In genomic region chr4:146175541-146176453, GRCh38 we compare ENCODE assay signal across 8 cellular contexts. TPM values are rescaled to one million over a fixed set of nuclear protein-coding genes. Genes with fewer than 3 reads are reported as not detected.
DNase-seq lines count a peak whose midpoint lies in the region; ATAC-seq and TF ChIP-seq lines count a peak whose summit lies in the region.

Gene LSM6 (plus strand): TSS chr4:146175718. CDS start chr4:146182922, 7,204 bp downstream.

- H3K4me1 ChIP-seq in left lung, result peaks cover 10 to 49% of the 10 kb centered on the region in 2 donors

- peak; percentile 89 for ATAC-seq in HG03196 (IDR thresholded peaks at IDR 0.05; ENCODE audit: unreplicated experiment)
- peak; percentile 96 for ATAC-seq in left lung

- peak; percentile 74 to 77 for DNase-seq in AML-193 (lab: John Stamatoyannopoulos, UW)
- DNase-seq in NCI-H510A (lab: John Stamatoyannopoulos, UW), result peak; percentile 50
- DNase-seq in activated CD4-positive, alpha-beta T cell treated with anti-CD3 and anti-CD28 coated beads, Interleukin-2, amount 10 ng/mL, durations not matched to agents 7 days and 5 days, result peak; percentile 85
- peak; percentile 88 for DNase-seq in dedifferentiated amniotic fluid mesenchymal stem cell (ENCODE audit: extremely low spot score)
- DNase-seq in left lung, result peak; percentile 91 to 95
- DNase-seq in stimulated activated CD4-positive, alpha-beta T cell treated with anti-CD3 and anti-CD28 coated beads, Interleukin-2, amount 100 ng/mL, for 48 hours, result peak; percentile 74 to 79

- peak within 1 kb of the TSS; percentile 83 for H3K4me3 Mint-ChIP-seq in activated CD4-positive, alpha-beta T cell treated with anti-CD3 and anti-CD28 coated beads, Interleukin-2, amount 10 ng/mL, durations not matched to agents 7 days and 5 days

- peak within 1 kb of the TSS; percentile 93 to 95 for H3K27ac ChIP-seq in left lung

- H3K4me1 Mint-ChIP-seq in activated CD4-positive, alpha-beta T cell treated with anti-CD3 and anti-CD28 coated beads, Interleukin-2, amount 10 ng/mL, durations not matched to agents 7 days and 5 days, result peaks cover 36% of the 10 kb centered on the region

- in situ Hi-C loops in GM18951 (cut with MboI; ENCODE audit: low sequenced_read_pairs, unreplicated experiment), result no loop called here

- CTCF ChIA-PET in activated CD4-positive, alpha-beta T cell treated with anti-CD3 and anti-CD28 coated beads, Interleukin-2, amount 10 ng/mL, durations not matched to agents 7 days and 5 days (lab: Charles Lee), result no interaction called here

- H3K27me3 Mint-ChIP-seq in activated CD4-positive, alpha-beta T cell treated with anti-CD3 and anti-CD28 coated beads, Interleukin-2, amount 10 ng/mL, durations not matched to agents 7 days and 5 days, result no peaks in the 10 kb centered on the region

- H3K36me3 Mint-ChIP-seq in activated CD4-positive, alpha-beta T cell treated with anti-CD3 and anti-CD28 coated beads, Interleukin-2, amount 10 ng/mL, durations not matched to agents 7 days and 5 days (ENCODE audit: low read depth), result peaks cover 8% of the 10 kb centered on the region

- no peaks in the 10 kb centered on the region for H3K9me3 ChIP-seq in left lung

- POLR2A ChIA-PET in activated CD4-positive, alpha-beta T cell treated with anti-CD3 and anti-CD28 coated beads, Interleukin-2, amount 10 ng/mL, durations not matched to agents 7 days and 5 days (lab: Charles Lee), result no interaction called here

- TF ChIP-seq POLR2A in GM18951 (IDR thresholded peaks at IDR 0.05; ENCODE audit: extremely low read depth, insufficient read depth, insufficient read length), result peak; percentile 82

- H3K9me3 Mint-ChIP-seq in activated CD4-positive, alpha-beta T cell treated with anti-CD3 and anti-CD28 coated beads, Interleukin-2, amount 10 ng/mL, durations not matched to agents 7 days and 5 days, result no peaks in the 10 kb centered on the region

- no peaks in the 10 kb centered on the region for H3K36me3 ChIP-seq in left lung

- peak in 1 of 2 donors; percentile 23 for TF ChIP-seq CTCF in left lung (IDR thresholded peaks at IDR 0.05)

- H3K27ac Mint-ChIP-seq in activated CD4-positive, alpha-beta T cell treated with anti-CD3 and anti-CD28 coated beads, Interleukin-2, amount 10 ng/mL, durations not matched to agents 7 days and 5 days, result peak within 1 kb of the TSS; percentile 94

- no peaks in the 10 kb centered on the region for H3K27me3 ChIP-seq in left lung

- H3K4me3 ChIP-seq in left lung, result peak within 1 kb of the TSS; percentile 75 to 89

- intact Hi-C loops in left lung (cut with DNase I), result no loop called here

RNA-seq across cellular contexts. Expression of gene LSM6, which starts in this region (rescaled TPM):
- 10 to 100 TPM; 52.2 TPM for total RNA-seq in activated CD4-positive, alpha-beta T cell treated with anti-CD3 and anti-CD28 coated beads, Interleukin-2, amount 10 ng/mL, durations not matched to agents 7 days and 5 days
- total RNA-seq in left lung, result 10 to 100 TPM; 21.8 to 33.9 TPM

Comparison
In these comparisons a context has a peak if more than half of its experiments do, and no peak if none do; other contexts are left out.
1. Peak in every context shown above with its lines: DNase-seq, ATAC-seq, H3K4me3 ChIP-seq and H3K27ac ChIP-seq.